In the genomic region with DNA sequence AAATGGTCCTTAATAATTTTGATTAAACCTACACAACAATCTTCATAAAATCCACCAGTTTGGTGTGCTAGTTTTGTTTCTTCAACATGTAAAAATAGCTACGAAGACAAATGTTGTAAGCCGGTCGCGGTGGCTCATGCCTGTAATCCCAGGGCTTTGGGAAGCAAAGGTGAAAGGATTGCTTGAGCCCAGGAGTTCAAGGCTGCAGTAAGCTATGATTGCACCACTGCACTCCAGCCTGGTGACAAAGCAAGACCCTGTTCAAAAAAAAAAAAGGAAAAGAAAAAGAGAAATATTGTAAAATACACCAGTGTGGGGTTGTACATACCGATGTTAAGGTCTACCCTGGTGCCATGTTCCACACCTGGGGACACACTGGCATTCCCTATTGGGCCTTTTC, we compare ENCODE assay signal across 1 cellular context.
TF ChIP-seq lines count a peak whose summit lies in the region.

No MANE protein-coding gene starts in this region.

TF ChIP-seq in HepG2, 621 proteins besides CTCF, POLR2A, EP300 and RAD21 (continued from another document and continues in another):
- TF ChIP-seq, protein P1, sequence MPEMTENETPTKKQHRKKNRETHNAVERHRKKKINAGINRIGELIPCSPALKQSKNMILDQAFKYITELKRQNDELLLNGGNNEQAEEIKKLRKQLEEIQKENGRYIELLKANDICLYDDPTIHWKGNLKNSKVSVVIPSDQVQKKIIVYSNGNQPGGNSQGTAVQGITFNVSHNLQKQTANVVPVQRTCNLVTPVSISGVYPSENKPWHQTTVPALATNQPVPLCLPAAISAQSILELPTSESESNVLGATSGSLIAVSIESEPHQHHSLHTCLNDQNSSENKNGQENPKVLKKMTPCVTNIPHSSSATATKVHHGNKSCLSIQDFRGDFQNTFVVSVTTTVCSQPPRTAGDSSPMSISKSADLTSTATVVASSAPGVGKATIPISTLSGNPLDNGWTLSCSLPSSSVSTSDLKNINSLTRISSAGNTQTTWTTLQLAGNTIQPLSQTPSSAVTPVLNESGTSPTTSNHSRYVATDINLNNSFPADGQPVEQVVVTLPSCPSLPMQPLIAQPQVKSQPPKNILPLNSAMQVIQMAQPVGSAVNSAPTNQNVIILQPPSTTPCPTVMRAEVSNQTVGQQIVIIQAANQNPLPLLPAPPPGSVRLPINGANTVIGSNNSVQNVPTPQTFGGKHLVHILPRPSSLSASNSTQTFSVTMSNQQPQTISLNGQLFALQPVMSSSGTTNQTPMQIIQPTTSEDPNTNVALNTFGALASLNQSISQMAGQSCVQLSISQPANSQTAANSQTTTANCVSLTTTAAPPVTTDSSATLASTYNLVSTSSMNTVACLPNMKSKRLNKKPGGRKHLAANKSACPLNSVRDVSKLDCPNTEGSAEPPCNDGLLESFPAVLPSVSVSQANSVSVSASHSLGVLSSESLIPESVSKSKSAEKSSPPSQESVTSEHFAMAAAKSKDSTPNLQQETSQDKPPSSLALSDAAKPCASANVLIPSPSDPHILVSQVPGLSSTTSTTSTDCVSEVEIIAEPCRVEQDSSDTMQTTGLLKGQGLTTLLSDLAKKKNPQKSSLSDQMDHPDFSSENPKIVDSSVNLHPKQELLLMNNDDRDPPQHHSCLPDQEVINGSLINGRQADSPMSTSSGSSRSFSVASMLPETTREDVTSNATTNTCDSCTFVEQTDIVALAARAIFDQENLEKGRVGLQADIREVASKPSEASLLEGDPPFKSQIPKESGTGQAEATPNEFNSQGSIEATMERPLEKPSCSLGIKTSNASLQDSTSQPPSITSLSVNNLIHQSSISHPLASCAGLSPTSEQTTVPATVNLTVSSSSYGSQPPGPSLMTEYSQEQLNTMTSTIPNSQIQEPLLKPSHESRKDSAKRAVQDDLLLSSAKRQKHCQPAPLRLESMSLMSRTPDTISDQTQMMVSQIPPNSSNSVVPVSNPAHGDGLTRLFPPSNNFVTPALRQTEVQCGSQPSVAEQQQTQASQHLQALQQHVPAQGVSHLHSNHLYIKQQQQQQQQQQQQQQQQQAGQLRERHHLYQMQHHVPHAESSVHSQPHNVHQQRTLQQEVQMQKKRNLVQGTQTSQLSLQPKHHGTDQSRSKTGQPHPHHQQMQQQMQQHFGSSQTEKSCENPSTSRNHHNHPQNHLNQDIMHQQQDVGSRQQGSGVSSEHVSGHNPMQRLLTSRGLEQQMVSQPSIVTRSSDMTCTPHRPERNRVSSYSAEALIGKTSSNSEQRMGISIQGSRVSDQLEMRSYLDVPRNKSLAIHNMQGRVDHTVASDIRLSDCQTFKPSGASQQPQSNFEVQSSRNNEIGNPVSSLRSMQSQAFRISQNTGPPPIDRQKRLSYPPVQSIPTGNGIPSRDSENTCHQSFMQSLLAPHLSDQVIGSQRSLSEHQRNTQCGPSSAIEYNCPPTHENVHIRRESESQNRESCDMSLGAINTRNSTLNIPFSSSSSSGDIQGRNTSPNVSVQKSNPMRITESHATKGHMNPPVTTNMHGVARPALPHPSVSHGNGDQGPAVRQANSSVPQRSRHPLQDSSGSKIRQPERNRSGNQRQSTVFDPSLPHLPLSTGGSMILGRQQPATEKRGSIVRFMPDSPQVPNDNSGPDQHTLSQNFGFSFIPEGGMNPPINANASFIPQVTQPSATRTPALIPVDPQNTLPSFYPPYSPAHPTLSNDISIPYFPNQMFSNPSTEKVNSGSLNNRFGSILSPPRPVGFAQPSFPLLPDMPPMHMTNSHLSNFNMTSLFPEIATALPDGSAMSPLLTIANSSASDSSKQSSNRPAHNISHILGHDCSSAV (CRISPR knock-in tag; IDR thresholded peaks at IDR 0.05; ENCODE audit: borderline replicate concordance) = no peak
- TF ChIP-seq NCOA2 (CRISPR knock-in tag; IDR thresholded peaks at IDR 0.05) = peak; percentile 81; the same call in 1 of the 2 replicates
- no peak for TF ChIP-seq NR3C1 (CRISPR knock-in tag; IDR thresholded peaks at IDR 0.05)
- TF ChIP-seq, protein P2, sequence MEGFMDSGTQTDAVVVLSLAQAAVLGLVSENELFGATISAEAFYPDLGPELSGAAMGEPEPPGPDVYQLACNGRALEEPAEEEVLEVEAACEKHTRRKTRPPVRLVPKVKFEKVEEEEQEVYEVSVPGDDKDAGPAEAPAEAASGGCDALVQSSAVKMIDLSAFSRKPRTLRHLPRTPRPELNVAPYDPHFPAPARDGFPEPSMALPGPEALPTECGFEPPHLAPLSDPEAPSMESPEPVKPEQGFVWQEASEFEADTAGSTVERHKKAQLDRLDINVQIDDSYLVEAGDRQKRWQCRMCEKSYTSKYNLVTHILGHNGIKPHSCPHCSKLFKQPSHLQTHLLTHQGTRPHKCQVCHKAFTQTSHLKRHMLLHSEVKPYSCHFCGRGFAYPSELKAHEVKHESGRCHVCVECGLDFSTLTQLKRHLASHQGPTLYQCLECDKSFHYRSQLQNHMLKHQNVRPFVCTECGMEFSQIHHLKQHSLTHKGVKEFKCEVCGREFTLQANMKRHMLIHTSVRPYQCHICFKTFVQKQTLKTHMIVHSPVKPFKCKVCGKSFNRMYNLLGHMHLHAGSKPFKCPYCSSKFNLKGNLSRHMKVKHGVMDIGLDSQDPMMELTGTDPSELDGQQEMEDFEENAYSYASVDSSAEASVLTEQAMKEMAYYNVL (CRISPR knock-in tag; IDR thresholded peaks at IDR 0.05; ENCODE audit: borderline replicate concordance) = peak; percentile 69; the same call in 1 of the 2 replicates
- TF ChIP-seq ZFP1 (CRISPR knock-in tag; IDR thresholded peaks at IDR 0.05) = 0 out of 2 replicates have a peak, but pooled peaks have one; percentile 16
- TF ChIP-seq, protein P3, sequence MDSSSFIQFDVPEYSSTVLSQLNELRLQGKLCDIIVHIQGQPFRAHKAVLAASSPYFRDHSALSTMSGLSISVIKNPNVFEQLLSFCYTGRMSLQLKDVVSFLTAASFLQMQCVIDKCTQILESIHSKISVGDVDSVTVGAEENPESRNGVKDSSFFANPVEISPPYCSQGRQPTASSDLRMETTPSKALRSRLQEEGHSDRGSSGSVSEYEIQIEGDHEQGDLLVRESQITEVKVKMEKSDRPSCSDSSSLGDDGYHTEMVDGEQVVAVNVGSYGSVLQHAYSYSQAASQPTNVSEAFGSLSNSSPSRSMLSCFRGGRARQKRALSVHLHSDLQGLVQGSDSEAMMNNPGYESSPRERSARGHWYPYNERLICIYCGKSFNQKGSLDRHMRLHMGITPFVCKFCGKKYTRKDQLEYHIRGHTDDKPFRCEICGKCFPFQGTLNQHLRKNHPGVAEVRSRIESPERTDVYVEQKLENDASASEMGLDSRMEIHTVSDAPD (CRISPR knock-in tag; IDR thresholded peaks at IDR 0.05) = no peak
- TF ChIP-seq, protein P4, sequence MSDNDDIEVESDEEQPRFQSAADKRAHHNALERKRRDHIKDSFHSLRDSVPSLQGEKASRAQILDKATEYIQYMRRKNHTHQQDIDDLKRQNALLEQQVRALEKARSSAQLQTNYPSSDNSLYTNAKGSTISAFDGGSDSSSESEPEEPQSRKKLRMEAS (IDR thresholded peaks at IDR 0.05) = 0 out of 2 replicates have a peak, but pooled peaks have one; percentile 35
- TF ChIP-seq ARNTL (CRISPR knock-in tag; IDR thresholded peaks at IDR 0.05) = no peak
- TF ChIP-seq, protein P5, sequence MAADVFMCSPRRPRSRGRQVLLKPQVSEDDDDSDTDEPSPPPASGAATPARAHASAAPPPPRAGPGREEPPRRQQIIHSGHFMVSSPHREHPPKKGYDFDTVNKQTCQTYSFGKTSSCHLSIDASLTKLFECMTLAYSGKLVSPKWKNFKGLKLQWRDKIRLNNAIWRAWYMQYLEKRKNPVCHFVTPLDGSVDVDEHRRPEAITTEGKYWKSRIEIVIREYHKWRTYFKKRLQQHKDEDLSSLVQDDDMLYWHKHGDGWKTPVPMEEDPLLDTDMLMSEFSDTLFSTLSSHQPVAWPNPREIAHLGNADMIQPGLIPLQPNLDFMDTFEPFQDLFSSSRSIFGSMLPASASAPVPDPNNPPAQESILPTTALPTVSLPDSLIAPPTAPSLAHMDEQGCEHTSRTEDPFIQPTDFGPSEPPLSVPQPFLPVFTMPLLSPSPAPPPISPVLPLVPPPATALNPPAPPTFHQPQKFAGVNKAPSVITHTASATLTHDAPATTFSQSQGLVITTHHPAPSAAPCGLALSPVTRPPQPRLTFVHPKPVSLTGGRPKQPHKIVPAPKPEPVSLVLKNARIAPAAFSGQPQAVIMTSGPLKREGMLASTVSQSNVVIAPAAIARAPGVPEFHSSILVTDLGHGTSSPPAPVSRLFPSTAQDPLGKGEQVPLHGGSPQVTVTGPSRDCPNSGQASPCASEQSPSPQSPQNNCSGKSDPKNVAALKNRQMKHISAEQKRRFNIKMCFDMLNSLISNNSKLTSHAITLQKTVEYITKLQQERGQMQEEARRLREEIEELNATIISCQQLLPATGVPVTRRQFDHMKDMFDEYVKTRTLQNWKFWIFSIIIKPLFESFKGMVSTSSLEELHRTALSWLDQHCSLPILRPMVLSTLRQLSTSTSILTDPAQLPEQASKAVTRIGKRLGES (CRISPR knock-in tag; IDR thresholded peaks at IDR 0.05; ENCODE audit: borderline replicate concordance) = no peak
- peak; percentile 39; the same call in 1 of the 2 replicates for TF ChIP-seq MIER3 (CRISPR knock-in tag; IDR thresholded peaks at IDR 0.05; ENCODE audit: borderline replicate concordance)
- no peak for TF ChIP-seq DR1 (CRISPR knock-in tag; IDR thresholded peaks at IDR 0.05)
- TF ChIP-seq SYNCRIP (IDR thresholded peaks at IDR 0.05; ENCODE audit: insufficient read depth, low read depth, low read length) = no peak
- 0 out of 2 replicates have a peak, but pooled peaks have one; percentile 17 for TF ChIP-seq KAT8 (CRISPR knock-in tag; IDR thresholded peaks at IDR 0.05)
- TF ChIP-seq, protein P6, sequence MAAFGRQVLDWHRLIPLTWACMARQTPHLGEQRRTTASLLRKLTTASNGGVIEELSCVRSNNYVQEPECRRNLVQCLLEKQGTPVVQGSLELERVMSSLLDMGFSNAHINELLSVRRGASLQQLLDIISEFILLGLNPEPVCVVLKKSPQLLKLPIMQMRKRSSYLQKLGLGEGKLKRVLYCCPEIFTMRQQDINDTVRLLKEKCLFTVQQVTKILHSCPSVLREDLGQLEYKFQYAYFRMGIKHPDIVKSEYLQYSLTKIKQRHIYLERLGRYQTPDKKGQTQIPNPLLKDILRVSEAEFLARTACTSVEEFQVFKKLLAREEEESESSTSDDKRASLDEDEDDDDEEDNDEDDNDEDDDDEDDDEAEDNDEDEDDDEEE (CRISPR knock-in tag; IDR thresholded peaks at IDR 0.05) = no peak
- TF ChIP-seq ZNF788 (CRISPR knock-in tag; IDR thresholded peaks at IDR 0.05; ENCODE audit: borderline replicate concordance) = 0 out of 2 replicates have a peak, but pooled peaks have one; percentile 41
- no peak for TF ChIP-seq MEF2D (CRISPR knock-in tag; IDR thresholded peaks at IDR 0.05)
- no peak for TF ChIP-seq ZNF496 (CRISPR knock-in tag; IDR thresholded peaks at IDR 0.05; ENCODE audit: insufficient replicate concordance)
- TF ChIP-seq, protein P7, sequence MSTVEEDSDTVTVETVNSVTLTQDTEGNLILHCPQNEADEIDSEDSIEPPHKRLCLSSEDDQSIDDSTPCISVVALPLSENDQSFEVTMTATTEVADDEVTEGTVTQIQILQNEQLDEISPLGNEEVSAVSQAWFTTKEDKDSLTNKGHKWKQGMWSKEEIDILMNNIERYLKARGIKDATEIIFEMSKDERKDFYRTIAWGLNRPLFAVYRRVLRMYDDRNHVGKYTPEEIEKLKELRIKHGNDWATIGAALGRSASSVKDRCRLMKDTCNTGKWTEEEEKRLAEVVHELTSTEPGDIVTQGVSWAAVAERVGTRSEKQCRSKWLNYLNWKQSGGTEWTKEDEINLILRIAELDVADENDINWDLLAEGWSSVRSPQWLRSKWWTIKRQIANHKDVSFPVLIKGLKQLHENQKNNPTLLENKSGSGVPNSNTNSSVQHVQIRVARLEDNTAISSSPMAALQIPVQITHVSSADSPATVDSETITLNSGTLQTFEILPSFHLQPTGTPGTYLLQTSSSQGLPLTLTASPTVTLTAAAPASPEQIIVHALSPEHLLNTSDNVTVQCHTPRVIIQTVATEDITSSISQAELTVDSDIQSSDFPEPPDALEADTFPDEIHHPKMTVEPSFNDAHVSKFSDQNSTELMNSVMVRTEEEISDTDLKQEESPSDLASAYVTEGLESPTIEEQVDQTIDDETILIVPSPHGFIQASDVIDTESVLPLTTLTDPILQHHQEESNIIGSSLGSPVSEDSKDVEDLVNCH (CRISPR knock-in tag; IDR thresholded peaks at IDR 0.05) = no peak
- TF ChIP-seq, protein P8, sequence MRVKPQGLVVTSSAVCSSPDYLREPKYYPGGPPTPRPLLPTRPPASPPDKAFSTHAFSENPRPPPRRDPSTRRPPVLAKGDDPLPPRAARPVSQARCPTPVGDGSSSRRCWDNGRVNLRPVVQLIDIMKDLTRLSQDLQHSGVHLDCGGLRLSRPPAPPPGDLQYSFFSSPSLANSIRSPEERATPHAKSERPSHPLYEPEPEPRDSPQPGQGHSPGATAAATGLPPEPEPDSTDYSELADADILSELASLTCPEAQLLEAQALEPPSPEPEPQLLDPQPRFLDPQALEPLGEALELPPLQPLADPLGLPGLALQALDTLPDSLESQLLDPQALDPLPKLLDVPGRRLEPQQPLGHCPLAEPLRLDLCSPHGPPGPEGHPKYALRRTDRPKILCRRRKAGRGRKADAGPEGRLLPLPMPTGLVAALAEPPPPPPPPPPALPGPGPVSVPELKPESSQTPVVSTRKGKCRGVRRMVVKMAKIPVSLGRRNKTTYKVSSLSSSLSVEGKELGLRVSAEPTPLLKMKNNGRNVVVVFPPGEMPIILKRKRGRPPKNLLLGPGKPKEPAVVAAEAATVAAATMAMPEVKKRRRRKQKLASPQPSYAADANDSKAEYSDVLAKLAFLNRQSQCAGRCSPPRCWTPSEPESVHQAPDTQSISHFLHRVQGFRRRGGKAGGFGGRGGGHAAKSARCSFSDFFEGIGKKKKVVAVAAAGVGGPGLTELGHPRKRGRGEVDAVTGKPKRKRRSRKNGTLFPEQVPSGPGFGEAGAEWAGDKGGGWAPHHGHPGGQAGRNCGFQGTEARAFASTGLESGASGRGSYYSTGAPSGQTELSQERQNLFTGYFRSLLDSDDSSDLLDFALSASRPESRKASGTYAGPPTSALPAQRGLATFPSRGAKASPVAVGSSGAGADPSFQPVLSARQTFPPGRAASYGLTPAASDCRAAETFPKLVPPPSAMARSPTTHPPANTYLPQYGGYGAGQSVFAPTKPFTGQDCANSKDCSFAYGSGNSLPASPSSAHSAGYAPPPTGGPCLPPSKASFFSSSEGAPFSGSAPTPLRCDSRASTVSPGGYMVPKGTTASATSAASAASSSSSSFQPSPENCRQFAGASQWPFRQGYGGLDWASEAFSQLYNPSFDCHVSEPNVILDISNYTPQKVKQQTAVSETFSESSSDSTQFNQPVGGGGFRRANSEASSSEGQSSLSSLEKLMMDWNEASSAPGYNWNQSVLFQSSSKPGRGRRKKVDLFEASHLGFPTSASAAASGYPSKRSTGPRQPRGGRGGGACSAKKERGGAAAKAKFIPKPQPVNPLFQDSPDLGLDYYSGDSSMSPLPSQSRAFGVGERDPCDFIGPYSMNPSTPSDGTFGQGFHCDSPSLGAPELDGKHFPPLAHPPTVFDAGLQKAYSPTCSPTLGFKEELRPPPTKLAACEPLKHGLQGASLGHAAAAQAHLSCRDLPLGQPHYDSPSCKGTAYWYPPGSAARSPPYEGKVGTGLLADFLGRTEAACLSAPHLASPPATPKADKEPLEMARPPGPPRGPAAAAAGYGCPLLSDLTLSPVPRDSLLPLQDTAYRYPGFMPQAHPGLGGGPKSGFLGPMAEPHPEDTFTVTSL (CRISPR knock-in tag; IDR thresholded peaks at IDR 0.05; ENCODE audit: borderline replicate concordance) = peak; percentile 74; the same call in 1 of the 2 replicates
- no peak for TF ChIP-seq U2AF1 (optimal IDR thresholded peaks at IDR 0.05; ENCODE audit: low read depth, low read length)
- no peak for TF ChIP-seq ZFP82 (CRISPR knock-in tag; IDR thresholded peaks at IDR 0.05; ENCODE audit: borderline replicate concordance)
- TF ChIP-seq TCF7 (IDR thresholded peaks at IDR 0.05; ENCODE audit: low read depth) = peak; percentile 39; the same call in 1 of the 2 replicates
